In the genomic region with DNA sequence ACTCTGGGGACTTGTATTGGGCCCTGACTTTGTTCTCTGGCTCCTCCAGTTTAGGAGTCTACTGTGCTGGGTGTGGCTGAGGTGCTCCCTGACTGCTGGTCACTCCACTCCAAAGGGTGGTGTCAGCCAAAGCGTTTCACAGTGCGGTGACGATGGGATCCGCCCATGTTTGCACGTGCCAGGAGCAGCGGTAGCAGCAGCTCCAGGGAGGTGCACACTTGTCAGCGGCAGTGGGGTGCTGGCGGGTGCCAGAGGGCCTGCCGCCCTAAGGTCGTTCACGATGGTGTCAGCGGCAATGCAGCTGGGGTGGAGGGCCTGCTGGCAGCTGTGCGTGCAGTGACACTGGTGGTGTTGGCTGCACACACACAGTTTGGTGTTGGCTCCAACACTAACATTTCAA, we compare ENCODE assay signal across 23 cellular contexts.
"Had no signal": no experiment of that assay in that cellular context is flagged by ENCODE, and none has a peak within 500 bp of the region (broad histone marks: within the 10 kb centered on the region; RNA-seq: fewer than 3 reads in every experiment).

No MANE protein-coding gene starts in this region.

- H3K36me3 Mint-ChIP-seq: natural killer cell had no signal

- H3K36me3 ChIP-seq: esophagus squamous epithelium, left lung, lower lobe of right lung, prostate gland, right atrium auricular region, thoracic aorta, tibial nerve, upper lobe of left lung had no signal

- H3K27ac Mint-ChIP-seq: effector memory CD8-positive, alpha-beta T cell; natural killer cell; stimulated activated naive B cell treated with anti-CD40 and anti-IgM and Interleukin-4, amounts not matched to agents 10 μg/mL and 1 μg/mL and 100 μg/mL, for 72 hours; stimulated activated naive CD8-positive, alpha-beta T cell treated with anti-CD3 and anti-CD28 coated beads, Interleukin-15, Interleukin-2, amounts not matched to agents 100 ng/mL and 50 ng/mL, for 24 hours had no signal

- H3K4me1 Mint-ChIP-seq: natural killer cell; neural crest cell; stimulated activated naive B cell treated with anti-CD40 and anti-IgM and Interleukin-4, amounts not matched to agents 10 μg/mL and 1 μg/mL and 100 μg/mL, for 72 hours had no signal

- H3K9me3 Mint-ChIP-seq: effector memory CD8-positive, alpha-beta T cell; natural killer cell; neural crest cell had no signal

- DNase-seq: cortex of kidney; effector memory CD8-positive, alpha-beta T cell; erythroblast; esophagus squamous epithelium; lower lobe of right lung; natural killer cell; stimulated activated CD4-positive, alpha-beta T cell treated with anti-CD3 and anti-CD28 coated beads, Interleukin-4, amount 100 ng/mL, for 4 hours; stimulated activated naive B cell treated with anti-CD40 and anti-IgM and Interleukin-4, amounts not matched to agents 10 μg/mL and 1 μg/mL and 100 μg/mL, for 72 hours had no signal

- FAIRE-seq: endometrium, frontal cortex, keratinocyte, urothelium cell line had no signal

- ATAC-seq: effector memory CD8-positive, alpha-beta T cell; left lung; lower lobe of right lung; natural killer cell; sciatic nerve; stimulated activated naive B cell treated with anti-CD40 and anti-IgM and Interleukin-4, amounts not matched to agents 10 μg/mL and 1 μg/mL and 100 μg/mL, for 72 hours had no signal

- H3K4me1 ChIP-seq: esophagus squamous epithelium, left lung, lower lobe of right lung, prostate gland, right atrium auricular region, tibial nerve, upper lobe of left lung had no signal

- H3K9ac ChIP-seq: parathyroid adenoma had no signal

- H3K27ac ChIP-seq: esophagus squamous epithelium, left lung, lower lobe of right lung, parathyroid adenoma, prostate gland, right atrium auricular region, thoracic aorta, tibial nerve, upper lobe of left lung had no signal

- H3K27me3 ChIP-seq: esophagus squamous epithelium, left lung, right atrium auricular region, tibial nerve, upper lobe of left lung had no signal

- H3K4me3 Mint-ChIP-seq: effector memory CD8-positive, alpha-beta T cell; natural killer cell; neural crest cell; stimulated activated naive B cell treated with anti-CD40 and anti-IgM and Interleukin-4, amounts not matched to agents 10 μg/mL and 1 μg/mL and 100 μg/mL, for 72 hours; stimulated activated naive CD8-positive, alpha-beta T cell treated with anti-CD3 and anti-CD28 coated beads, Interleukin-15, Interleukin-2, amounts not matched to agents 100 ng/mL and 50 ng/mL, for 24 hours had no signal

- H3K9me3 ChIP-seq: esophagus squamous epithelium, left lung, lower lobe of right lung, prostate gland, right atrium auricular region, upper lobe of left lung had no signal

- H3K4me3 ChIP-seq: esophagus squamous epithelium, left lung, lower lobe of right lung, prostate gland, right atrium auricular region, smooth muscle cell, thoracic aorta, tibial nerve, upper lobe of left lung had no signal
